ENCODE assay signal across 8 cellular contexts in the genomic region with DNA sequence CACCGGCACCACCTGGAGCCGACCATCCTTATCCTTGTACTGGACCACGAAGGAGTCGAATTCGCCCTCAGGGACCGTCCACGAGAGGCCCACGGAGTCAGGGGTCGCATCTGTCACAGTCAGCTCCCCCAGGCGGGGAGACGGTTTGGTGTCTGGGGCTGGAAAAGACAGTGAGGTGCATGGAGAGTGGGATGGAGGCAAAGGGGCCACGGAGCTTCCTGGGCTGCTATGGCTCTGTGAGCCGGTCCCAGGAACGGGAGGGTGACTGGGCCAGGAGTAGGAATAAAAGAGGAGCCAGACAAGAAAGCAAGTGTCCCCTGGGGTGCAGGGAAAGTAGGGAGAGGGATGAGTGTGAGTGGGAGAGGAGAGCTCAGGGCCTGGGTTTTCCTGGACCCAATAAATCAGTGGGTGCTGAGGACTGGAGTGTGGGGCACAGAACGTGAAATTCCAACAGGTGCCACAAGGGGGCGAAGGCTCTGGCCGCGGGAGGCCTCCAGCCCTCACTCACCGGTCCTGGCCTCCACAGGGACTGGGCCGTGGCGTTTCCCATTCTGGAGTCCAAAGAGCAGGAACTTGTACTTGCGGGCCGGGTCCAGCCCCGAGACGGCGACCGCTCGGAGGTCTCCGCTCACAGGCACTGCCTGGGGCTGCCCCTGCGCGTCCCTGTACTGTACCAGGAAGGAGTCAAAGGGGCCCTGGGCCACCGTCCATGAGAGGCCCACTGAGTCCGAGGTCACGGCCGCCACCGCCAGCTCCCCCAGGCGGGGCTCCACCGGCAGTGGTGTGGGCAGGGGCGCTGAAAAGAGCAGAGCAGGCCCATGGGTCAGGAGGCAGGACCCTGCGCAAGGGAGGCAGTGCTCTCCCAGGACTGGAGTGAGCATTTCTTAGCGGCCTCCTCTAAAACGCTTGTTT. TPM values are rescaled to one million over a fixed set of nuclear protein-coding genes. Genes with fewer than 3 reads are reported as not detected.
A peak's percentile ranks its signal among the peaks of the same experiment; 100 is the strongest.
DNase-seq lines count a peak whose midpoint lies in the region; ATAC-seq and TF ChIP-seq lines count a peak whose summit lies in the region.

No MANE protein-coding gene starts in this region.

- H3K27me3 ChIP-seq in gastroesophageal sphincter (no peaks in the 10 kb centered on the region), ovary (no peaks in the 10 kb centered on the region), tibial nerve (no peaks in the 10 kb centered on the region)

- H3K4me3 ChIP-seq in gastroesophageal sphincter (no peak overlapping the region), ovary (no peak overlapping the region), tibial nerve (no peak overlapping the region)

- TF ChIP-seq CTCF in gastroesophageal sphincter (IDR thresholded peaks at IDR 0.05) (peak in 3 of 4 experiments; percentile 88), ovary (IDR thresholded peaks at IDR 0.05) (peak; percentile 61 to 95 (median 85)), tibial nerve (IDR thresholded peaks at IDR 0.05) (peak; percentile 82 to 94 (median 90))

- H3K9me3 ChIP-seq in gastroesophageal sphincter, result no peaks in the 10 kb centered on the region
- no peaks in the 10 kb centered on the region for H3K9me3 ChIP-seq in ovary
- H3K9me3 ChIP-seq in tibial nerve, result no peaks in the 10 kb centered on the region

- DNase-seq in AML-193 (lab: John Stamatoyannopoulos, UW), result peak; percentile 41 to 48
- peak; percentile 21 for DNase-seq in GOT3 (lab: John Stamatoyannopoulos, UW)
- peak; percentile 58 for DNase-seq in RKO (ENCODE audit: low spot score)
- DNase-seq in activated T-helper 9 cell treated with anti-CD3 and anti-CD28 coated beads, Interleukin-2, amount 50 U/mL, for 16 hours (ENCODE audit: low read depth), result peak; percentile 46
- DNase-seq in ovary, result peak; percentile 69 to 87 (median 83)
- DNase-seq in tibial nerve (ENCODE audit: low spot score in 2 of 2), result peak; percentile 68 to 82
- DNase-seq in NCI-H2107 treated with DMSO at 0.1 percent for 48 hours (lab: John Stamatoyannopoulos, UW; ENCODE audit: unreplicated experiment), result no peak

- WGBS in gastroesophageal sphincter (ENCODE audit: low coverage in 1 of 2), 2 donors, result 27% methylated on average over 8 of the region's 42 CpGs; no CpG with 5 or more reads in 1 of the 2 donors
- 49 to 51% (median 50%) methylated on average over 42 of the region's 42 CpGs for WGBS in ovary, 3 donors
- 37 to 46% methylated on average over 39 to 42 of the region's 42 CpGs for WGBS in tibial nerve, 2 donors

- ATAC-seq in gastroesophageal sphincter, result peak; percentile 63

- TF ChIP-seq POLR2A in gastroesophageal sphincter (IDR thresholded peaks at IDR 0.05) (no peak), ovary (IDR thresholded peaks at IDR 0.05) (no peak), tibial nerve (IDR thresholded peaks at IDR 0.05) (no peak)

- TF ChIP-seq EP300 in gastroesophageal sphincter (IDR thresholded peaks at IDR 0.05) (no peak), ovary (IDR thresholded peaks at IDR 0.05) (no peak), tibial nerve (IDR thresholded peaks at IDR 0.05) (peak in 1 of 2 donors; percentile 49)

- H3K27ac ChIP-seq in gastroesophageal sphincter (peak overlapping the region in 3 of 4 donors; percentile 80 to 84 (median 81)), ovary (peak overlapping the region; percentile 73 to 83), tibial nerve (peak overlapping the region; percentile 75 to 91 (median 82))

- H3K4me1 ChIP-seq in gastroesophageal sphincter (peaks cover 0 to 42% (median 24%) of the 10 kb centered on the region in 3 donors), ovary (ENCODE audit: insufficient read depth) (peaks cover 10% of the 10 kb centered on the region), tibial nerve (peaks cover 0 to 43% (median 27%) of the 10 kb centered on the region in 4 donors)

- intact Hi-C loops in ovary (cut with DNase I), result loop anchor here in 1 of 4 donors (2.0 kb wide), 1 partner anchor 65 kb away; no protein-coding TSS in a partner anchor

- H3K36me3 ChIP-seq in gastroesophageal sphincter (peaks cover 0 to 19% of the 10 kb centered on the region in 2 donors), ovary (no peaks in the 10 kb centered on the region), tibial nerve (peaks cover 0 to 12% (median 0%) of the 10 kb centered on the region in 3 donors)

RNA-seq across cellular contexts. Expression of a gene that starts 9.9 kb away (rescaled TPM):
- total RNA-seq in gastroesophageal sphincter, result 1 to 10 TPM in 1 of 4 donors, under 1 TPM in 2, not detected in 1; 0.47 to 1.7 (median 0.81) TPM
- 10 to 100 TPM in 1 of 7 donors, 1 to 10 TPM in 6; 2.4 to 21.7 (median 8.8) TPM for total RNA-seq in ovary
- 1 to 10 TPM; 1.9 to 4.8 TPM for polyA plus RNA-seq in ovary
- 10 to 100 TPM in 1 of 4 donors, 1 to 10 TPM in 3; 1.0 to 15.3 (median 3.9) TPM for total RNA-seq in tibial nerve

RNA-seq across cellular contexts. Expression of a gene that starts 33.5 kb away (rescaled TPM):
- total RNA-seq in gastroesophageal sphincter (100 to 1,000 TPM in 1 of 4 donors, 10 to 100 TPM in 3; 45.6 to 259 (median 82.1) TPM), ovary (1,000 to 10,000 TPM in 1 of 7 donors, 100 to 1,000 TPM in 6; 163 to 1,673 (median 271) TPM), tibial nerve (100 to 1,000 TPM; 266 to 420 (median 299) TPM)
- polyA plus RNA-seq in ovary, result 100 to 1,000 TPM in 1 of 2 donors, 10 to 100 TPM in 1; 97.4 to 326 TPM
